In the genomic region with DNA sequence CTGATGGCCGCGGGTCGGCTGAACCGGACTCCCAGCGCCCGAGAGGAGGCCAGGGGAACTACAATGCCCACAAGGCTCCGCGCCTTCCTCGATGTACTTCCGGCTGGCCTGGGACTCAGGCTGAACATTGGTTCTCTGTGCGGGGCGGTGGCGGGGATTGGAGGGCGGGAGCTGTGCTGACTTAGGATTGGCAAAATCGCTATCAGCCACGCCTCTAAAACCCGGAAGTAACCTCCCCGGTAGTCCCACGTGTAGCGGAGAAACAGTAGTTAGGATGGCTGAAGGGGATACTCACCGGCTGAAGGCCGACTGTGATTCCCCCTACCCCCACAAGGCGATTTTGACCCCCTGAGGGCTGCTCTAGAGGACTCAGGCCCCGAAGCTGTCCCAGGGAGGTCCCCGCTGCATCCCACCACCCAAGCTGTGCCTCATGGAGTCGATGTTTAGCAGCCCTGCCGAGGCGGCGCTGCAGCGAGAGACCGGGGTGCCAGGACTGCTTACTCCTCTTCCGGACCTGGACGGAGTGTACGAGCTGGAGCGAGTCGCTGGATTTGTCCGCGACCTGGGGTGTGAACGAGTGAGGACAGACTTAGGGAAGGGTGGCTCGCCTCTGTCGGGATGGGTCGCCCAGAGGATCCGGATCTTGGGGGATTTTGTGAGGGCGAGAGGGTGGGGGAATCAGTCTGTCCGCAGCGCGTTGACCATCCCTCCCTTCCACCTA, we compare ENCODE assay signal across 8 cellular contexts. TPM values are rescaled to one million over a fixed set of nuclear protein-coding genes. Genes with fewer than 3 reads are reported as not detected.
A peak's percentile ranks its signal among the peaks of the same experiment; 100 is the strongest.
DNase-seq lines count a peak whose midpoint lies in the region; ATAC-seq and TF ChIP-seq lines count a peak whose summit lies in the region.

A gene with protein sequence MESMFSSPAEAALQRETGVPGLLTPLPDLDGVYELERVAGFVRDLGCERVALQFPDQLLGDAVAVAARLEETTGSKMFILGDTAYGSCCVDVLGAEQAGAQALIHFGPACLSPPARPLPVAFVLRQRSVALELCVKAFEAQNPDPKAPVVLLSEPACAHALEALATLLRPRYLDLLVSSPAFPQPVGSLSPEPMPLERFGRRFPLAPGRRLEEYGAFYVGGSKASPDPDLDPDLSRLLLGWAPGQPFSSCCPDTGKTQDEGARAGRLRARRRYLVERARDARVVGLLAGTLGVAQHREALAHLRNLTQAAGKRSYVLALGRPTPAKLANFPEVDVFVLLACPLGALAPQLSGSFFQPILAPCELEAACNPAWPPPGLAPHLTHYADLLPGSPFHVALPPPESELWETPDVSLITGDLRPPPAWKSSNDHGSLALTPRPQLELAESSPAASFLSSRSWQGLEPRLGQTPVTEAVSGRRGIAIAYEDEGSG (plus strand): TSS at position 265 of the 721 bp plus-strand sequence. CDS start 166 bp downstream, at position 431.

- H3K4me2 ChIP-seq in mammary epithelial cell (ENCODE audit: insufficient read depth, low read depth, low read length), result peak within 1 kb of the TSS; percentile 86
- peak within 1 kb of the TSS; percentile 95 for H3K4me2 ChIP-seq in smooth muscle cell

- H3K4me1 ChIP-seq in ACC112 (ENCODE audit: control insufficient read depth, insufficient read depth, low read length, unreplicated experiment) (peaks cover 7% of the 10 kb centered on the region), mammary epithelial cell (ENCODE audit: insufficient read depth, low read length) (peaks cover 14% of the 10 kb centered on the region), smooth muscle cell (ENCODE audit: low read depth) (peaks cover 13% of the 10 kb centered on the region)

- in situ Hi-C loops in mammary epithelial cell (cut with MboI; ENCODE audit: low sequenced_read_pairs in 2 of 2), result no loop called here

- dilution Hi-C loops in mammary epithelial cell (cut with HindIII; ENCODE audit: low sequenced_read_pairs), result loop anchor here (10.0 kb wide), 4 partner anchors 75 to 685 kb away; a partner anchor contains a TSS

- H4K20me1 ChIP-seq in mammary epithelial cell (ENCODE audit: insufficient read depth, low read length) (no peaks in the 10 kb centered on the region), smooth muscle cell (ENCODE audit: low read depth) (no peaks in the 10 kb centered on the region)

- CTCF ChIA-PET in mammary epithelial cell (lab: Charles Lee; ENCODE audit: low non-redundant PET), result interaction anchor here (0.6 kb wide), 2 partner anchors 11 to 20 kb away, joined by 3 to 16 read pairs; no protein-coding TSS in a partner anchor

- no peaks in the 10 kb centered on the region for H3K9me3 ChIP-seq in WERI-Rb-1 (ENCODE audit: severe bottlenecking)
- H3K9me3 ChIP-seq in mammary epithelial cell (replicated peaks; ENCODE audit: insufficient read depth, low read length), result no peaks in the 10 kb centered on the region
- no peaks in the 10 kb centered on the region for H3K9me3 ChIP-seq in smooth muscle cell (replicated peaks; ENCODE audit: low read depth)

- ATAC-seq in GM18868 (IDR thresholded peaks at IDR 0.05; ENCODE audit: unreplicated experiment), result peak; percentile 91
- ATAC-seq in HG03108 (IDR thresholded peaks at IDR 0.05; ENCODE audit: unreplicated experiment), result peak; percentile 81

- peaks cover 7% of the 10 kb centered on the region for H3F3A ChIP-seq in smooth muscle cell (ENCODE audit: low read depth)

- H3K4me3 ChIP-seq in ACC112 (ENCODE audit: low read depth, low read length) (peak within 1 kb of the TSS; percentile 99), WERI-Rb-1 (ENCODE audit: low read depth, low read length) (peak within 1 kb of the TSS; percentile 62), mammary epithelial cell (replicated peaks in 1 of 3; ENCODE audit: insufficient read depth in 1 of 3, low read depth in 2 of 3, low read length in 3 of 3) (peak within 1 kb of the TSS; percentile 92 to 99 (median 94)), smooth muscle cell (peak within 1 kb of the TSS; percentile 77)

- BruUV-seq in mammary epithelial cell (replicated peaks; lab: Mats Ljungman, UMichigan), result TSS peak; percentile 29

- H3K9ac ChIP-seq in mammary epithelial cell (ENCODE audit: insufficient read depth, low read length) (peak within 1 kb of the TSS; percentile 63), smooth muscle cell (ENCODE audit: low read depth) (peak within 1 kb of the TSS; percentile 70)

- H3K27me3 ChIP-seq in ACC112 (ENCODE audit: insufficient read depth, low read length) (no peaks in the 10 kb centered on the region), WERI-Rb-1 (ENCODE audit: insufficient read depth, low read depth, severe bottlenecking) (no peaks in the 10 kb centered on the region), mammary epithelial cell (ENCODE audit: insufficient read depth, low read length) (no peaks in the 10 kb centered on the region), smooth muscle cell (ENCODE audit: low read depth) (no peaks in the 10 kb centered on the region)

- TF ChIP-seq CTCF in WERI-Rb-1 (IDR thresholded peaks at IDR 0.05; ENCODE audit: low read depth, low read length) (no peak), mammary epithelial cell (conservative IDR thresholded peaks at IDR 0.05 in 1 of 2, IDR thresholded peaks at IDR 0.05 in 1 of 2; ENCODE audit: extremely low read depth in 1 of 2, insufficient read depth in 1 of 2, low read depth in 1 of 2, low read length in 2 of 2) (no peak), smooth muscle cell (IDR thresholded peaks at IDR 0.05; ENCODE audit: borderline replicate concordance, insufficient read depth, poor library complexity, severe bottlenecking) (no peak)

- H3K79me2 ChIP-seq in ACC112 (ENCODE audit: control insufficient read depth, insufficient read depth, low read length, unreplicated experiment), result peaks cover 9% of the 10 kb centered on the region
- peaks cover 23% of the 10 kb centered on the region for H3K79me2 ChIP-seq in mammary epithelial cell (ENCODE audit: insufficient read depth, low read length)
- peaks cover 10% of the 10 kb centered on the region for H3K79me2 ChIP-seq in smooth muscle cell (ENCODE audit: low read depth)

- H2AFZ ChIP-seq in ACC112 (ENCODE audit: low read length, unreplicated experiment) (peak within 1 kb of the TSS; percentile 97), mammary epithelial cell (ENCODE audit: low read depth, low read length) (peak within 1 kb of the TSS; percentile 85), smooth muscle cell (ENCODE audit: low read depth) (peak within 1 kb of the TSS; percentile 65)

- 3% methylated on average over 32 of the region's 47 CpGs for WGBS in mammary epithelial cell (ENCODE audit: low coverage, missing lambda C conversion rate)
- WGBS in smooth muscle cell (ENCODE audit: low lambda C conversion rate), result under 1% methylated on average over 47 of the region's 47 CpGs

- intact Hi-C loops in mammary epithelial cell (cut with micrococcal nuclease), result loop anchor here (1.0 kb wide), 1 partner anchor 24 kb away; a partner anchor contains a TSS

- H3K27ac ChIP-seq in ACC112 (ENCODE audit: low read depth, low read length) (no peak within 1 kb of the TSS), WERI-Rb-1 (peak within 1 kb of the TSS; percentile 11; the same call in 1 of the 2 replicates), mammary epithelial cell (ENCODE audit: insufficient read depth, low read depth, low read length) (peak within 1 kb of the TSS; percentile 45), smooth muscle cell (ENCODE audit: low read depth) (no peak within 1 kb of the TSS)

- peak; percentile 98 for DNase-seq in NCI-H2227 (lab: John Stamatoyannopoulos, UW; ENCODE audit: unreplicated experiment)
- peak; percentile 98 for DNase-seq in WERI-Rb-1
- DNase-seq in mammary epithelial cell, result peak; percentile 95
- DNase-seq in iPS-NIHi11 (ENCODE audit: low spot score), result peak; percentile 98
- peak; percentile 76 for DNase-seq in smooth muscle cell (lab: John Stamatoyannopoulos, UW; ENCODE audit: unreplicated experiment)

- H3K36me3 ChIP-seq in ACC112 (ENCODE audit: insufficient read depth, low read length), result no peaks in the 10 kb centered on the region; the same call in 1 of the 2 replicates
- H3K36me3 ChIP-seq in WERI-Rb-1, result peaks cover 34% of the 10 kb centered on the region
- peaks cover 5% of the 10 kb centered on the region for H3K36me3 ChIP-seq in mammary epithelial cell (ENCODE audit: insufficient read depth, low read length)
- H3K36me3 ChIP-seq in smooth muscle cell (ENCODE audit: low read depth), result no peaks in the 10 kb centered on the region

RNA-seq across cellular contexts. Expression of the gene that starts here (rescaled TPM):
- total RNA-seq in mammary epithelial cell (10 to 100 TPM; 28.4 to 31.7 TPM), smooth muscle cell (9.8 and 23.5 TPM in 2 replicates)
- polyA plus RNA-seq in mammary epithelial cell (34.8 TPM), smooth muscle cell (20.3 and 26.5 TPM in 2 replicates)
- 34.2 TPM for polyA minus RNA-seq in mammary epithelial cell

Comparison
In these comparisons a context has a peak if more than half of its experiments do, and no peak if none do; other contexts are left out.
1. H3K27ac ChIP-seq: peak in WERI-Rb-1 (single experiment) and mammary epithelial cell (single experiment); none in ACC112 (single experiment) and smooth muscle cell (single experiment).
2. Peak in every context shown above with its lines, with median percentiles within 50 percentile points of each other: H2AFZ ChIP-seq, H3K4me3 ChIP-seq and DNase-seq.